20 cellular contexts compared by ENCODE assay signal in the genomic region with DNA sequence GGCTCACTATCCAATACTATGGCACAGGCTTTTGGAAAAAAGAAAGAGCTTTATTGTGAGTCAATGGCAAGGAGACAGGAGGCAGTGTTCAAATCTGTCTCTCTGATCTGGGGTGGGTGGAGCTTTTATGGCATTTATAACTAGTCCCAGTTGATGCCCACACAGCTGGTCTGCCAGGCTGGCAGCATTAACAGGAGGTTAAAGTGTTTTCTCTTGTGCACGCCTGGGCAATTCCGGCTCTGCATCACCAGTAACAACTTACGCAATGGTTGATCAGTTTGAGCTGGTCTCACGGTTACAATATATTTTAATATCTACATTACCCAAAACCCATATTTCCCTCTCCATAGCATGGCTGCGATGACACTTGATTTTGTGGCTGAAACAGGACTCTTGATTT. TPM values are rescaled to one million over a fixed set of nuclear protein-coding genes. Genes with fewer than 3 reads are reported as not detected.
DNase-seq lines count a peak whose midpoint lies in the region; ATAC-seq and TF ChIP-seq lines count a peak whose summit lies in the region.
"Had no signal": no experiment of that assay in that cellular context is flagged by ENCODE, and none has a peak within 500 bp of the region (broad histone marks: within the 10 kb centered on the region; RNA-seq: fewer than 3 reads in every experiment).

No MANE protein-coding gene starts in this region.

- H2AFZ ChIP-seq in mammary epithelial cell (ENCODE audit: low read depth, low read length), result no peak overlapping the region

- TF ChIP-seq POLR2A in breast epithelium (IDR thresholded peaks at IDR 0.05), result no peak

- H3K27ac ChIP-seq in breast epithelium (no peak overlapping the region), mammary epithelial cell (ENCODE audit: insufficient read depth, low read depth, low read length) (no peak overlapping the region)
- H3K27ac ChIP-seq: BLaER1 had no signal

- in situ Hi-C loops in mammary epithelial cell (cut with MboI; ENCODE audit: low sequenced_read_pairs in 2 of 2), result no loop called here

- CTCF ChIA-PET in MCF 10A (lab: Yijun Ruan, JAX), result interaction anchor here (0.7 to 1.4 kb wide), 5 partner anchors 9 to 502 kb away, joined by 3 to 19 read pairs (median 3); no protein-coding TSS in a partner anchor
- CTCF ChIA-PET in mammary epithelial cell (lab: Charles Lee; ENCODE audit: low non-redundant PET), result no interaction called here

- H3K27me3 ChIP-seq in breast epithelium, result no peaks in the 10 kb centered on the region
- H3K27me3 ChIP-seq in mammary epithelial cell (ENCODE audit: insufficient read depth, low read length), result no peaks in the 10 kb centered on the region
- H3K27me3 ChIP-seq: BLaER1 had no signal

- peaks cover 2% of the 10 kb centered on the region for H3K9me3 Mint-ChIP-seq in MCF 10A (ENCODE audit: unreplicated experiment)

- H3K36me3 ChIP-seq in breast epithelium (no peaks in the 10 kb centered on the region), mammary epithelial cell (ENCODE audit: insufficient read depth, low read length) (no peaks in the 10 kb centered on the region), mucosa of descending colon (ENCODE audit: low read depth) (no peaks in the 10 kb centered on the region)

- H3K9me3 ChIP-seq in breast epithelium (peaks cover 5 to 6% of the 10 kb centered on the region in 2 donors), mammary epithelial cell (replicated peaks; ENCODE audit: insufficient read depth, low read length) (no peaks in the 10 kb centered on the region), mucosa of descending colon (no peaks in the 10 kb centered on the region)

- intact Hi-C loops in MCF 10A (cut with micrococcal nuclease) (no loop called here), breast epithelium (cut with DNase I; ENCODE audit: low total_unique reads) (no loop called here), mammary epithelial cell (cut with micrococcal nuclease) (no loop called here), mucosa of descending colon (cut with DNase I, micrococcal nuclease) (no loop called here)

- no peaks in the 10 kb centered on the region for H3K79me2 ChIP-seq in mammary epithelial cell (ENCODE audit: insufficient read depth, low read length)

- DNase-seq in MCF 10A (ENCODE audit: unreplicated experiment), result peak; percentile 55
- no peak for DNase-seq in breast epithelium (ENCODE audit: low spot score in 2 of 2)
- peak; percentile 88 for DNase-seq in mammary epithelial cell
- DNase-seq in mucosa of descending colon, result peak in 2 of 3 donors; percentile 19 to 34
- no peak for DNase-seq in SKM-1 treated with dmso at 0.1 percent for 144 hours (lab: John Stamatoyannopoulos, UW; ENCODE audit: unreplicated experiment)
- DNase-seq in HPDE6-E6E7 (ENCODE audit: extremely low spot score), result no peak
- DNase-seq in effector CD8-positive, alpha-beta T cell (lab: John Stamatoyannopoulos, UW), result no peak
- DNase-seq in NCI-H2196 (lab: John Stamatoyannopoulos, UW; ENCODE audit: unreplicated experiment), result no peak
- DNase-seq: Calu3; CD8-positive, alpha-beta T cell; DMS79; KG1; NCI-H1048; NCI-H1436; NCI-H1930; NCI-H446 treated with DMSO at 0.1 percent for 48 hours; NCI-H748 treated with DMSO at 0.1 percent for 48 hours; NK-92 treated with Interleukin-12 subunit alpha and Interleukin-12 subunit beta, amount 100 ng/mL, for 24 hours; SHP77 treated with DMSO at 0.1 percent for 48 hours had no signal

- 67% methylated on average over 5 of the region's 5 CpGs for WGBS in mammary epithelial cell (ENCODE audit: low coverage, missing lambda C conversion rate)

- H3K4me1 ChIP-seq in breast epithelium (no peaks in the 10 kb centered on the region), mammary epithelial cell (ENCODE audit: insufficient read depth, low read length) (peaks cover 20% of the 10 kb centered on the region), mucosa of descending colon (ENCODE audit: low read depth) (no peaks in the 10 kb centered on the region)

- no peak overlapping the region for H3K27ac Mint-ChIP-seq in MCF 10A (ENCODE audit: low read depth, unreplicated experiment)
- H3K27ac Mint-ChIP-seq: CD8-positive, alpha-beta T cell had no signal

- no peak overlapping the region for H3K4me3 Mint-ChIP-seq in MCF 10A (ENCODE audit: unreplicated experiment)
- H3K4me3 Mint-ChIP-seq: CD8-positive, alpha-beta T cell had no signal

- no peaks in the 10 kb centered on the region for H4K20me1 ChIP-seq in mammary epithelial cell (ENCODE audit: insufficient read depth, low read length)
- H4K20me1 ChIP-seq: BLaER1 had no signal

- no peaks in the 10 kb centered on the region for H3K27me3 Mint-ChIP-seq in MCF 10A (ENCODE audit: insufficient read depth, unreplicated experiment)

- H3K4me3 ChIP-seq in breast epithelium (no peak overlapping the region), mammary epithelial cell (replicated peaks in 1 of 3; ENCODE audit: insufficient read depth in 1 of 3, low read depth in 2 of 3, low read length in 3 of 3) (no peak overlapping the region), mucosa of descending colon (no peak overlapping the region)
- H3K4me3 ChIP-seq: BLaER1 had no signal

- no peak overlapping the region for H3K4me2 ChIP-seq in mammary epithelial cell (ENCODE audit: insufficient read depth, low read depth, low read length)
- H3K4me2 ChIP-seq: BLaER1 had no signal

- dilution Hi-C loops in mammary epithelial cell (cut with HindIII; ENCODE audit: low sequenced_read_pairs), result loop anchor here (10.0 kb wide), 1 partner anchor 284 kb away; no protein-coding TSS in a partner anchor

- ATAC-seq in mucosa of descending colon, result peak; percentile 72
- ATAC-seq: CD8-positive, alpha-beta T cell had no signal

- peaks cover 46% of the 10 kb centered on the region for H3K4me1 Mint-ChIP-seq in MCF 10A (ENCODE audit: insufficient read depth, unreplicated experiment)

- BruUV-seq in MCF 10A (replicated peaks; lab: Mats Ljungman, UMichigan), result no TSS peak
- BruUV-seq in mammary epithelial cell (replicated peaks; lab: Mats Ljungman, UMichigan), result no TSS peak

- POLR2A ChIA-PET in MCF 10A (lab: Yijun Ruan, JAX), result interaction anchor here (0.8 to 1.4 kb wide), 3 partner anchors 9 to 502 kb away, joined by 3 to 4 read pairs (median 4); a partner anchor contains a TSS

- TF ChIP-seq CTCF in MCF 10A (IDR thresholded peaks at IDR 0.05; ENCODE audit: unreplicated experiment) (no peak), breast epithelium (IDR thresholded peaks at IDR 0.05) (no peak), mammary epithelial cell (conservative IDR thresholded peaks at IDR 0.05 in 1 of 2, IDR thresholded peaks at IDR 0.05 in 1 of 2; ENCODE audit: extremely low read depth in 1 of 2, insufficient read depth in 1 of 2, low read depth in 1 of 2, low read length in 2 of 2) (no peak), mucosa of descending colon (IDR thresholded peaks at IDR 0.05) (no peak)

- no peaks in the 10 kb centered on the region for H3K36me3 Mint-ChIP-seq in MCF 10A (ENCODE audit: insufficient read depth, unreplicated experiment)

- H3K9ac ChIP-seq in mammary epithelial cell (ENCODE audit: insufficient read depth, low read length), result no peak overlapping the region
- H3K9ac ChIP-seq: BLaER1 had no signal

RNA-seq across cellular contexts. Expression of a gene that starts 15.1 kb away (rescaled TPM):
- total RNA-seq in MCF 10A (2022), result not detected in 2 replicates
- 1 to 10 TPM in 2 of 3 donors, under 1 TPM in 1; 0.32 to 2.6 (median 1.6) TPM for total RNA-seq in breast epithelium
- under 1 TPM in 1 of 2 donors, not detected in 1; 0.50 TPM for total RNA-seq in mammary epithelial cell
- not detected for polyA plus RNA-seq in mammary epithelial cell
- not detected for polyA minus RNA-seq in mammary epithelial cell
- 1 to 10 TPM in 1 of 3 donors, not detected in 2; 2.2 TPM for total RNA-seq in mucosa of descending colon
- total RNA-seq: CD8-positive, alpha-beta T cell had no signal

Comparison
In these comparisons a context has a peak if more than half of its experiments do, and no peak if none do; other contexts are left out.
1. DNase-seq: peak in MCF 10A (single experiment), mammary epithelial cell (single experiment) and mucosa of descending colon (2 of 3); none in breast epithelium (0 of 2), SKM-1 treated with dmso at 0.1 percent for 144 hours (single experiment), HPDE6-E6E7 (single experiment), effector CD8-positive, alpha-beta T cell (single experiment) and NCI-H2196 (single experiment).